8 cellular contexts compared by ENCODE assay signal in genomic region chr7:19117081-19117869, GRCh38. TPM values are rescaled to one million over a fixed set of nuclear protein-coding genes. Genes with fewer than 3 reads are reported as not detected.
A peak's percentile ranks its signal among the peaks of the same experiment; 100 is the strongest.
DNase-seq lines count a peak whose midpoint lies in the region; ATAC-seq and TF ChIP-seq lines count a peak whose summit lies in the region.

Gene TWIST1, minus strand, starts transcription at chr7:19117636. Its CDS starts 315 bp downstream, at chr7:19117321.

- H3K9me3 Mint-ChIP-seq in activated naive CD4-positive, alpha-beta T cell treated with anti-CD3 and anti-CD28 coated beads for 36 hours = no peaks in the 10 kb centered on the region

- intact Hi-C loops in activated naive CD4-positive, alpha-beta T cell treated with anti-CD3 and anti-CD28 coated beads for 36 hours (cut with micrococcal nuclease) = loop anchor here (5.0 kb wide), 1 partner anchor 550 kb away; no protein-coding TSS in a partner anchor

- TF ChIP-seq CTCF in fibroblast of mammary gland (conservative IDR thresholded peaks at IDR 0.05; ENCODE audit: control insufficient read depth, insufficient read depth, low read depth, low read length) (no peak), omental fat pad (IDR thresholded peaks at IDR 0.05) (no peak)

- H3K4me1 Mint-ChIP-seq in activated naive CD4-positive, alpha-beta T cell treated with anti-CD3 and anti-CD28 coated beads for 36 hours (ENCODE audit: low read depth) = peaks cover 3% of the 10 kb centered on the region

- DNase-seq in DMS53 (lab: John Stamatoyannopoulos, UW) (peak; percentile 83), HEK293T (ENCODE audit: extremely low spot score) (peak; percentile 66), SW 1271 (lab: John Stamatoyannopoulos, UW) (peak; percentile 60 to 78), fibroblast of mammary gland (ENCODE audit: low read depth) (peak; percentile 94), omental fat pad (ENCODE audit: low spot score) (no peak)
- DNase-seq in activated naive CD4-positive, alpha-beta T cell treated with anti-CD3 and anti-CD28 coated beads for 36 hours = no peak

- H3K4me3 ChIP-seq in fibroblast of mammary gland (ENCODE audit: control insufficient read depth, low read depth, low read length) = peak within 1 kb of the TSS; percentile 97

- no peaks in the 10 kb centered on the region for H3K36me3 Mint-ChIP-seq in activated naive CD4-positive, alpha-beta T cell treated with anti-CD3 and anti-CD28 coated beads for 36 hours (ENCODE audit: low read depth)

- CTCF ChIA-PET in HEK293T (lab: Yijun Ruan, JAX) = no interaction called here
- CTCF ChIA-PET in activated naive CD4-positive, alpha-beta T cell treated with anti-CD3 and anti-CD28 coated beads for 36 hours (lab: Charles Lee) = no interaction called here

- H3K27me3 Mint-ChIP-seq in activated naive CD4-positive, alpha-beta T cell treated with anti-CD3 and anti-CD28 coated beads for 36 hours (ENCODE audit: low read depth) = peaks cover 45% of the 10 kb centered on the region

- POLR2A ChIA-PET in HEK293T (lab: Yijun Ruan, JAX) = interaction anchor here (0.6 to 2.4 kb wide), 2 partner anchors 11 to 239 kb away, joined by 3 to 22 read pairs; no protein-coding TSS in a partner anchor

- peak; percentile 50 for ATAC-seq in omental fat pad (ENCODE audit: low FRiP score)
- ATAC-seq in GM18873 (IDR thresholded peaks at IDR 0.05; ENCODE audit: low FRiP score, unreplicated experiment) = no peak
- ATAC-seq in GM21367 (IDR thresholded peaks at IDR 0.05; ENCODE audit: unreplicated experiment) = no peak

- no peak within 1 kb of the TSS for H3K27ac Mint-ChIP-seq in activated naive CD4-positive, alpha-beta T cell treated with anti-CD3 and anti-CD28 coated beads for 36 hours

- no peak within 1 kb of the TSS for H3K4me3 Mint-ChIP-seq in activated naive CD4-positive, alpha-beta T cell treated with anti-CD3 and anti-CD28 coated beads for 36 hours

TF ChIP-seq in HEK293T, 16 proteins besides CTCF, POLR2A, EP300 and RAD21:
- TF ChIP-seq PKNOX1 (IDR thresholded peaks at IDR 0.05) (no peak), L3MBTL2 (conservative IDR thresholded peaks at IDR 0.05) (no peak), HDGF (IDR thresholded peaks at IDR 0.05; ENCODE audit: borderline replicate concordance) (no peak), FOXK2 (IDR thresholded peaks at IDR 0.05) (no peak), LEF1 (IDR thresholded peaks at IDR 0.05; ENCODE audit: borderline replicate concordance) (no peak), BHLHE40 (IDR thresholded peaks at IDR 0.05; ENCODE audit: borderline replicate concordance) (no peak), ARNT (IDR thresholded peaks at IDR 0.05) (no peak), CTBP1 (IDR thresholded peaks at IDR 0.05; ENCODE audit: borderline replicate concordance) (no peak), NFRKB (IDR thresholded peaks at IDR 0.05) (no peak), ZNF384 (IDR thresholded peaks at IDR 0.05) (no peak), SP1 (IDR thresholded peaks at IDR 0.05) (no peak), TARDBP (IDR thresholded peaks at IDR 0.05) (no peak), FOXA1 (IDR thresholded peaks at IDR 0.05) (no peak), ELF4 (IDR thresholded peaks at IDR 0.05) (no peak), FOXM1 (IDR thresholded peaks at IDR 0.05; ENCODE audit: borderline replicate concordance) (no peak), SUZ12 (IDR thresholded peaks at IDR 0.05) (no peak)

RNA-seq across cellular contexts. Expression of gene TWIST1, which starts in this region (rescaled TPM):
- 10 to 100 TPM in 2 of 4 donors, 1 to 10 TPM in 2; 5.4 to 14.8 (median 9.9) TPM for total RNA-seq in omental fat pad
- total RNA-seq in activated naive CD4-positive, alpha-beta T cell treated with anti-CD3 and anti-CD28 coated beads for 36 hours = not detected

Comparison
In these comparisons a context has a peak if more than half of its experiments do, and no peak if none do; other contexts are left out.
1. RNA of gene TWIST1 (total RNA-seq): 5.4 to 14.8 TPM in omental fat pad; not detected in activated naive CD4-positive, alpha-beta T cell treated with anti-CD3 and anti-CD28 coated beads for 36 hours; every median in the first group is over 4 times any median in the second.
2. DNase-seq: peak in DMS53 (single experiment), HEK293T (single experiment), SW 1271 (2 of 2) and fibroblast of mammary gland (single experiment); none in omental fat pad (single experiment) and activated naive CD4-positive, alpha-beta T cell treated with anti-CD3 and anti-CD28 coated beads for 36 hours (single experiment).